ENCODE assay signal across 8 cellular contexts in the genomic region with DNA sequence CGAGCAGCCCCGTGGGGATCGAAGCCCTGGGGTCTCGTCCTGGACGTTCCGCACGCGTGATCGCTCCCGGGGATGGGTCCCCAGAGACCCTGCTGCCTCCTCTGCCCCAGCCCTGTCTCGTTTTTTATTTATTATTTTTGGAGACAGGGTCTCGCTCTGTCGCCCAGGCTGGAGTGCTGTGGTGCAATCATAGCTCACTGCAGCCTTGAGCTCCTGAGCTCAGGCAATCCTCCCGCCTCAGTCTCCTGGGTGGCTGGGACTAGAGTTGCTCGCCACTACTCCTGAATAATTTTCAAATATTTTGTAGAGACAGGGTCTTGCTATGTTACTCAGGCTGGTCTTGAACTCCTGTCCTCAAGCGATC. TPM values are rescaled to one million over a fixed set of nuclear protein-coding genes. Genes with fewer than 3 reads are reported as not detected.
DNase-seq lines count a peak whose midpoint lies in the region; ATAC-seq and TF ChIP-seq lines count a peak whose summit lies in the region.

No MANE protein-coding gene starts in this region.

- H3K4me2 ChIP-seq in MM.1S (ENCODE audit: low read depth, low read length): peak overlapping the region; percentile 90

- ATAC-seq in GM18505 (IDR thresholded peaks at IDR 0.05; ENCODE audit: unreplicated experiment): peak; percentile 4
- ATAC-seq in psoas muscle: peak in 3 of 4 donors; percentile 7 to 34 (median 9)
- no peak for ATAC-seq in GM21528 (IDR thresholded peaks at IDR 0.05; ENCODE audit: low FRiP score, unreplicated experiment)

- H3K4me3 ChIP-seq in MM.1S (ENCODE audit: low read length) (peak overlapping the region; percentile 57), psoas muscle (peak overlapping the region; percentile 94)

- no peaks in the 10 kb centered on the region for H3K36me3 Mint-ChIP-seq in endothelial cell (ENCODE audit: low read depth, unreplicated experiment)

- H3K9me3 Mint-ChIP-seq in endothelial cell (ENCODE audit: unreplicated experiment): no peaks in the 10 kb centered on the region

- H3K9me2 ChIP-seq in MM.1S (replicated peaks; ENCODE audit: insufficient read depth, low read length): no peaks in the 10 kb centered on the region

- H3K9me3 ChIP-seq in MM.1S (replicated peaks; ENCODE audit: insufficient read depth, low read length) (no peaks in the 10 kb centered on the region), psoas muscle (no peaks in the 10 kb centered on the region)

- H3K79me2 ChIP-seq in MM.1S (ENCODE audit: low read length): 0 out of 2 replicates have a peak, but pooled peaks cover 4% of the 10 kb centered on the region

- no peaks in the 10 kb centered on the region for H4K20me1 ChIP-seq in MM.1S (ENCODE audit: insufficient read depth, low read length)

- H3K27me3 ChIP-seq in MM.1S (replicated peaks; ENCODE audit: insufficient read depth, low read length) (peaks cover 10% of the 10 kb centered on the region), psoas muscle (ENCODE audit: insufficient read depth in 3 of 3, low read length in 2 of 3) (no peaks in the 10 kb centered on the region)

- no peaks in the 10 kb centered on the region for H3K36me3 ChIP-seq in MM.1S (replicated peaks; ENCODE audit: insufficient read depth, low read length)
- no peaks in the 10 kb centered on the region for H3K36me3 ChIP-seq in psoas muscle (ENCODE audit: insufficient read depth in 1 of 2, low read depth in 1 of 2)

- H3K27ac ChIP-seq in MM.1S (ENCODE audit: low read length) (no peak overlapping the region), psoas muscle (no peak overlapping the region)

- peak overlapping the region; percentile 88 for H3K4me3 Mint-ChIP-seq in endothelial cell (ENCODE audit: unreplicated experiment)

- TF ChIP-seq CTCF in MM.1S (IDR thresholded peaks at IDR 0.05; ENCODE audit: low read length) (no peak), endothelial cell (IDR thresholded peaks at IDR 0.05; ENCODE audit: unreplicated experiment) (no peak), psoas muscle (IDR thresholded peaks at IDR 0.05) (no peak)

- no peak overlapping the region for H3K27ac Mint-ChIP-seq in endothelial cell (ENCODE audit: unreplicated experiment)

- H3K4me1 ChIP-seq in MM.1S (ENCODE audit: low read length): no peaks in the 10 kb centered on the region
- H3K4me1 ChIP-seq in psoas muscle: peaks cover 17% of the 10 kb centered on the region

- no peak for DNase-seq in MM.1S
- no peak for DNase-seq in endothelial cell (ENCODE audit: low spot score)
- DNase-seq in psoas muscle: no peak
- no peak for DNase-seq in NCI-H1694 (lab: John Stamatoyannopoulos, UW)
- DNase-seq in Ammon's horn (ENCODE audit: low spot score): no peak
- DNase-seq in AML-193 (lab: John Stamatoyannopoulos, UW): no peak

- peak overlapping the region; percentile 64; the same call in 1 of the 2 replicates for H2AFZ ChIP-seq in MM.1S (ENCODE audit: low read length)

- WGBS in psoas muscle, 3 donors: 10 to 16% (median 13%) methylated on average over 10 to 16 of the region's 16 CpGs

- H3F3A ChIP-seq in MM.1S (ENCODE audit: insufficient read depth, low read length): no peaks in the 10 kb centered on the region

- no peak overlapping the region for H3K9ac ChIP-seq in MM.1S (ENCODE audit: low read length)

- H3K27me3 Mint-ChIP-seq in endothelial cell (ENCODE audit: unreplicated experiment): peaks cover 12% of the 10 kb centered on the region

- intact Hi-C loops in psoas muscle (cut with DNase I): loop anchor here in 1 of 2 donors (5.0 kb wide), 1 partner anchor 37 kb away; a partner anchor contains a TSS

- TF ChIP-seq POLR2A in GM18505 (IDR thresholded peaks at IDR 0.05; ENCODE audit: borderline replicate concordance, extremely low read depth, insufficient read depth, insufficient read length): no peak

- peaks cover 5% of the 10 kb centered on the region for H3K4me1 Mint-ChIP-seq in endothelial cell (ENCODE audit: unreplicated experiment)

RNA-seq across cellular contexts. Expression of a gene that starts 0.3 kb away (rescaled TPM):
- total RNA-seq in endothelial cell (ENCODE audit: unreplicated experiment) (13.2 TPM), psoas muscle (1 to 10 TPM; 1.9 to 3.6 (median 2.6) TPM)
- 1 to 10 TPM; 2.3 to 5.4 (median 4.2) TPM for polyA plus RNA-seq in psoas muscle

RNA-seq across cellular contexts. Expression of a gene that starts 18.8 kb away (rescaled TPM):
- 16.4 TPM for total RNA-seq in endothelial cell (ENCODE audit: unreplicated experiment)
- total RNA-seq in psoas muscle: 10 to 100 TPM in 2 of 4 donors, 1 to 10 TPM in 2; 6.8 to 16.9 (median 11.5) TPM
- 10 to 100 TPM in 2 of 3 donors, 1 to 10 TPM in 1; 7.4 to 26.6 (median 14.1) TPM for polyA plus RNA-seq in psoas muscle

RNA-seq across cellular contexts. Expression of a gene that starts 36.4 kb away (rescaled TPM):
- total RNA-seq in endothelial cell (ENCODE audit: unreplicated experiment): 50.6 TPM
- total RNA-seq in psoas muscle: 10 to 100 TPM; 50.4 to 96.2 (median 83.4) TPM
- polyA plus RNA-seq in psoas muscle: 100 to 1,000 TPM; 106 to 155 (median 149) TPM

RNA-seq across cellular contexts. Expression of a gene that starts 36.5 kb away (rescaled TPM):
- total RNA-seq in endothelial cell (ENCODE audit: unreplicated experiment) (10.3 TPM), psoas muscle (10 to 100 TPM in 2 of 4 donors, 1 to 10 TPM in 2; 8.7 to 13.9 (median 10.6) TPM)
- 1 to 10 TPM; 4.3 to 9.8 (median 8.3) TPM for polyA plus RNA-seq in psoas muscle

RNA-seq across cellular contexts. Expression of a gene that starts 50.3 kb away (rescaled TPM):
- total RNA-seq in endothelial cell (ENCODE audit: unreplicated experiment) (0.36 TPM), psoas muscle (under 1 TPM in 1 of 4 donors, not detected in 3; 0.17 TPM)
- polyA plus RNA-seq in psoas muscle: under 1 TPM in 2 of 3 donors, not detected in 1; 0.04 to 0.16 TPM
